1 cellular context compared by ENCODE assay signal in genomic region chr14:105020815-105021655, GRCh38.
TF ChIP-seq lines count a peak whose summit lies in the region.

Gene CDCA4, minus strand, starts transcription at chr14:105021083. Its CDS starts 9,154 bp downstream, at chr14:105011929.

TF ChIP-seq in HepG2, 621 proteins besides CTCF, POLR2A, EP300 and RAD21 (continued from another document and continues in another):
- no peak for TF ChIP-seq ZNF318 (CRISPR knock-in tag; IDR thresholded peaks at IDR 0.05)
- TF ChIP-seq ZNF775 (CRISPR knock-in tag; IDR thresholded peaks at IDR 0.05; ENCODE audit: borderline replicate concordance), result no peak
- no peak for TF ChIP-seq ZNF703 (CRISPR knock-in tag; IDR thresholded peaks at IDR 0.05; ENCODE audit: borderline replicate concordance)
- TF ChIP-seq SAFB2 (CRISPR knock-in tag; IDR thresholded peaks at IDR 0.05; ENCODE audit: borderline replicate concordance, low read depth), result no peak; the same call in 1 of the 2 replicates
- TF ChIP-seq ZC3H4 (CRISPR knock-in tag; IDR thresholded peaks at IDR 0.05; ENCODE audit: borderline replicate concordance), result no peak
- TF ChIP-seq ZNF530 (CRISPR knock-in tag; IDR thresholded peaks at IDR 0.05; ENCODE audit: low read depth), result no peak
- TF ChIP-seq LRRFIP1 (CRISPR knock-in tag; conservative IDR thresholded peaks at IDR 0.05), result no peak
- no peak for TF ChIP-seq SIX1 (CRISPR knock-in tag; IDR thresholded peaks at IDR 0.05; ENCODE audit: borderline replicate concordance)
- TF ChIP-seq FOXA3 (CRISPR knock-in tag; IDR thresholded peaks at IDR 0.05), result no peak; the same call in 1 of the 2 replicates
- TF ChIP-seq NRL (CRISPR knock-in tag; IDR thresholded peaks at IDR 0.05; ENCODE audit: borderline replicate concordance), result peak; percentile 33; the same call in 1 of the 2 replicates
- TF ChIP-seq KLF6 (CRISPR knock-in tag; IDR thresholded peaks at IDR 0.05), result peak; percentile 68
- peak; percentile 36 for TF ChIP-seq ZNF407 (CRISPR knock-in tag; IDR thresholded peaks at IDR 0.05; ENCODE audit: not compliant biosample characterization)
- no peak for TF ChIP-seq ZNF431 (CRISPR knock-in tag; IDR thresholded peaks at IDR 0.05; ENCODE audit: borderline replicate concordance, low read depth)
- peak; percentile 20; the same call in 1 of the 2 replicates for TF ChIP-seq ZNF704 (CRISPR knock-in tag; IDR thresholded peaks at IDR 0.05; ENCODE audit: borderline replicate concordance)
- no peak for TF ChIP-seq ATF3 (CRISPR knock-in tag; IDR thresholded peaks at IDR 0.05)
- TF ChIP-seq ZNF567 (CRISPR knock-in tag; IDR thresholded peaks at IDR 0.05; ENCODE audit: borderline replicate concordance), result no peak
- no peak for TF ChIP-seq ZNF614 (CRISPR knock-in tag; IDR thresholded peaks at IDR 0.05; ENCODE audit: borderline replicate concordance)
- no peak for TF ChIP-seq MIXL1 (CRISPR knock-in tag; IDR thresholded peaks at IDR 0.05)
- no peak; the same call in 1 of the 2 replicates for TF ChIP-seq ZNF558 (CRISPR knock-in tag; IDR thresholded peaks at IDR 0.05; ENCODE audit: borderline replicate concordance)
- TF ChIP-seq ZMAT3 (CRISPR knock-in tag; conservative IDR thresholded peaks at IDR 0.05), result peak; percentile 20; the same call in 1 of the 2 replicates
- TF ChIP-seq RFX5 (IDR thresholded peaks at IDR 0.05; ENCODE audit: low read depth, low read length), result 0 out of 2 replicates have a peak, but pooled peaks have one; percentile 45
- no peak for TF ChIP-seq GABPA (IDR thresholded peaks at IDR 0.05; ENCODE audit: low read depth, low read length)
- peak; percentile 45; the same call in 1 of the 2 replicates for TF ChIP-seq GABPA (CRISPR knock-in tag; IDR thresholded peaks at IDR 0.05; ENCODE audit: low read depth)
- TF ChIP-seq NFRKB (IDR thresholded peaks at IDR 0.05), result no peak
- 0 out of 2 replicates have a peak, but pooled peaks have one; percentile 65 for TF ChIP-seq ZNF773 (CRISPR knock-in tag; IDR thresholded peaks at IDR 0.05; ENCODE audit: borderline replicate concordance)
- no peak for TF ChIP-seq GTF2F1 (IDR thresholded peaks at IDR 0.05; ENCODE audit: low read length)
- no peak for TF ChIP-seq ZBTB1 (CRISPR knock-in tag; IDR thresholded peaks at IDR 0.05; ENCODE audit: borderline replicate concordance)
- TF ChIP-seq EED (CRISPR knock-in tag; IDR thresholded peaks at IDR 0.05), result no peak
- TF ChIP-seq ZMYM3 (CRISPR knock-in tag; IDR thresholded peaks at IDR 0.05), result no peak
- no peak; the same call in 1 of the 2 replicates for TF ChIP-seq ZNF607 (CRISPR knock-in tag; IDR thresholded peaks at IDR 0.05; ENCODE audit: borderline replicate concordance)
